In genomic region chr14:79432640-79433039, GRCh38 we compare ENCODE assay signal across 34 cellular contexts.
"Had no signal": no experiment of that assay in that cellular context is flagged by ENCODE, and none has a peak within 500 bp of the region (broad histone marks: within the 10 kb centered on the region; RNA-seq: fewer than 3 reads in every experiment).

No MANE protein-coding gene starts in this region.

- H3K4me2 ChIP-seq: KMS-11 had no signal

- DNase-seq: Karpas-422, Kasumi-1, MG63, MM.1S, MV-4-11, NCI-H1048, NCI-H1092, NCI-H1092 treated with DMSO at 0.1 percent for 48 hours, NCI-H1105, NCI-H1105 treated with DMSO at 0.1 percent for 48 hours, NCI-H1417, NCI-H1417 treated with DMSO at 0.1 percent for 48 hours, NCI-H1436, NCI-H1436 treated with DMSO at 0.1 percent for 48 hours, NCI-H146, NCI-H1694, NCI-H1694 treated with DMSO at 0.1 percent for 48 hours, NCI-H187, NCI-H187 treated with DMSO at 0.1 percent for 48 hours, NCI-H1930, NCI-H2029, NCI-H2029 treated with DMSO at 0.1 percent for 48 hours, NCI-H2081, NCI-H2081 treated with DMSO at 0.1 percent for 48 hours, NCI-H2107, NCI-H2171, NCI-H2171 treated with DMSO at 0.1 percent for 48 hours, NCI-H2227 treated with DMSO at 0.1 percent for 48 hours, NCI-H226, NCI-H345, NCI-H446, NCI-H446 treated with DMSO at 0.1 percent for 48 hours, NCI-H510A had no signal

- H3K4me3 ChIP-seq: MG63 had no signal

- H3K27me3 ChIP-seq: MG63 had no signal

- H3K27ac ChIP-seq: KMS-11 had no signal

- H3K9ac ChIP-seq: KMS-11 had no signal

- H3K36me3 ChIP-seq: MG63 had no signal

- H3K9me3 ChIP-seq: MG63 had no signal
